In the genomic region with DNA sequence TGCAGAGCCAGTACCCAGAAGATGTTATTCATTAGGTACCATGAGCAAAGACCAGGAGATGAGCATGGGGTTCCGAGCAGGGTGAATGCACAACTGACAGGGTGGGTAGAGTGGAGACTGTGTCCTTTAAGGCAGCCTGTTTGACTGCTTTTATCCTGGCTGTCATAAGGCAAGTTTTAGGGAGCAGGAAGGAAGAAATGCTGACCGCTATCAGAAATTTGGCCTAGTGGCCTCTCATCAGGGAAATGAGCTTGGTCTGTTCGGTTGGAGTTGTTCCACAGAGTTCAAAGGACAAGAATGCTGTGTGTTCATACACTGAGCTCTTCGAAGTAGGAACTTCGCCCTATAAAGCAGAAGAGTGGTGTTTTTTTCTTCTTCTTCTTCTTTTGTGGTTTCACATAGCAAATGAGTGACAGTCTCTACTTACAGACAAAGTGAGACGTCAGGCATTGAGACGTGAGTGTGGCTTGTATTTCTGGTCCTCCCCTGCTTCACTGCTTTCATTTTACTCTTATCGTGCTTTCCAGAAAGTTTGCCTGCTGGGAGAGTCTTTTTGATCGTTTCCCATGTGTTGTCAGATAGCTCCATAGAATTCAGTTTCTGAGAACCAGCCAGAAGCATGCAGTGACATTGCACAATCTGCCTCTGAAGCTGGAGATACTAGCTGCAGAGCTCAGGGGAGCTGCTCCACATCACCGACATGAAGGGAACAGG, we compare ENCODE assay signal across 1 cellular context.
TF ChIP-seq lines count a peak whose summit lies in the region.

A gene with protein sequence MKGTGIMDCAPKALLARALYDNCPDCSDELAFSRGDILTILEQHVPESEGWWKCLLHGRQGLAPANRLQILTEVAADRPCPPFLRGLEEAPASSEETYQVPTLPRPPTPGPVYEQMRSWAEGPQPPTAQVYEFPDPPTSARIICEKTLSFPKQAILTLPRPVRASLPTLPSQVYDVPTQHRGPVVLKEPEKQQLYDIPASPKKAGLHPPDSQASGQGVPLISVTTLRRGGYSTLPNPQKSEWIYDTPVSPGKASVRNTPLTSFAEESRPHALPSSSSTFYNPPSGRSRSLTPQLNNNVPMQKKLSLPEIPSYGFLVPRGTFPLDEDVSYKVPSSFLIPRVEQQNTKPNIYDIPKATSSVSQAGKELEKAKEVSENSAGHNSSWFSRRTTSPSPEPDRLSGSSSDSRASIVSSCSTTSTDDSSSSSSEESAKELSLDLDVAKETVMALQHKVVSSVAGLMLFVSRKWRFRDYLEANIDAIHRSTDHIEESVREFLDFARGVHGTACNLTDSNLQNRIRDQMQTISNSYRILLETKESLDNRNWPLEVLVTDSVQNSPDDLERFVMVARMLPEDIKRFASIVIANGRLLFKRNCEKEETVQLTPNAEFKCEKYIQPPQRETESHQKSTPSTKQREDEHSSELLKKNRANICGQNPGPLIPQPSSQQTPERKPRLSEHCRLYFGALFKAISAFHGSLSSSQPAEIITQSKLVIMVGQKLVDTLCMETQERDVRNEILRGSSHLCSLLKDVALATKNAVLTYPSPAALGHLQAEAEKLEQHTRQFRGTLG (plus strand): TSS at position 502 of the 714 bp plus-strand sequence. CDS start 199 bp downstream, at position 701.

TF ChIP-seq in K562, 482 proteins besides CTCF, POLR2A, EP300 and RAD21 (continued from another document and continues in another):
- TF ChIP-seq, protein P1, sequence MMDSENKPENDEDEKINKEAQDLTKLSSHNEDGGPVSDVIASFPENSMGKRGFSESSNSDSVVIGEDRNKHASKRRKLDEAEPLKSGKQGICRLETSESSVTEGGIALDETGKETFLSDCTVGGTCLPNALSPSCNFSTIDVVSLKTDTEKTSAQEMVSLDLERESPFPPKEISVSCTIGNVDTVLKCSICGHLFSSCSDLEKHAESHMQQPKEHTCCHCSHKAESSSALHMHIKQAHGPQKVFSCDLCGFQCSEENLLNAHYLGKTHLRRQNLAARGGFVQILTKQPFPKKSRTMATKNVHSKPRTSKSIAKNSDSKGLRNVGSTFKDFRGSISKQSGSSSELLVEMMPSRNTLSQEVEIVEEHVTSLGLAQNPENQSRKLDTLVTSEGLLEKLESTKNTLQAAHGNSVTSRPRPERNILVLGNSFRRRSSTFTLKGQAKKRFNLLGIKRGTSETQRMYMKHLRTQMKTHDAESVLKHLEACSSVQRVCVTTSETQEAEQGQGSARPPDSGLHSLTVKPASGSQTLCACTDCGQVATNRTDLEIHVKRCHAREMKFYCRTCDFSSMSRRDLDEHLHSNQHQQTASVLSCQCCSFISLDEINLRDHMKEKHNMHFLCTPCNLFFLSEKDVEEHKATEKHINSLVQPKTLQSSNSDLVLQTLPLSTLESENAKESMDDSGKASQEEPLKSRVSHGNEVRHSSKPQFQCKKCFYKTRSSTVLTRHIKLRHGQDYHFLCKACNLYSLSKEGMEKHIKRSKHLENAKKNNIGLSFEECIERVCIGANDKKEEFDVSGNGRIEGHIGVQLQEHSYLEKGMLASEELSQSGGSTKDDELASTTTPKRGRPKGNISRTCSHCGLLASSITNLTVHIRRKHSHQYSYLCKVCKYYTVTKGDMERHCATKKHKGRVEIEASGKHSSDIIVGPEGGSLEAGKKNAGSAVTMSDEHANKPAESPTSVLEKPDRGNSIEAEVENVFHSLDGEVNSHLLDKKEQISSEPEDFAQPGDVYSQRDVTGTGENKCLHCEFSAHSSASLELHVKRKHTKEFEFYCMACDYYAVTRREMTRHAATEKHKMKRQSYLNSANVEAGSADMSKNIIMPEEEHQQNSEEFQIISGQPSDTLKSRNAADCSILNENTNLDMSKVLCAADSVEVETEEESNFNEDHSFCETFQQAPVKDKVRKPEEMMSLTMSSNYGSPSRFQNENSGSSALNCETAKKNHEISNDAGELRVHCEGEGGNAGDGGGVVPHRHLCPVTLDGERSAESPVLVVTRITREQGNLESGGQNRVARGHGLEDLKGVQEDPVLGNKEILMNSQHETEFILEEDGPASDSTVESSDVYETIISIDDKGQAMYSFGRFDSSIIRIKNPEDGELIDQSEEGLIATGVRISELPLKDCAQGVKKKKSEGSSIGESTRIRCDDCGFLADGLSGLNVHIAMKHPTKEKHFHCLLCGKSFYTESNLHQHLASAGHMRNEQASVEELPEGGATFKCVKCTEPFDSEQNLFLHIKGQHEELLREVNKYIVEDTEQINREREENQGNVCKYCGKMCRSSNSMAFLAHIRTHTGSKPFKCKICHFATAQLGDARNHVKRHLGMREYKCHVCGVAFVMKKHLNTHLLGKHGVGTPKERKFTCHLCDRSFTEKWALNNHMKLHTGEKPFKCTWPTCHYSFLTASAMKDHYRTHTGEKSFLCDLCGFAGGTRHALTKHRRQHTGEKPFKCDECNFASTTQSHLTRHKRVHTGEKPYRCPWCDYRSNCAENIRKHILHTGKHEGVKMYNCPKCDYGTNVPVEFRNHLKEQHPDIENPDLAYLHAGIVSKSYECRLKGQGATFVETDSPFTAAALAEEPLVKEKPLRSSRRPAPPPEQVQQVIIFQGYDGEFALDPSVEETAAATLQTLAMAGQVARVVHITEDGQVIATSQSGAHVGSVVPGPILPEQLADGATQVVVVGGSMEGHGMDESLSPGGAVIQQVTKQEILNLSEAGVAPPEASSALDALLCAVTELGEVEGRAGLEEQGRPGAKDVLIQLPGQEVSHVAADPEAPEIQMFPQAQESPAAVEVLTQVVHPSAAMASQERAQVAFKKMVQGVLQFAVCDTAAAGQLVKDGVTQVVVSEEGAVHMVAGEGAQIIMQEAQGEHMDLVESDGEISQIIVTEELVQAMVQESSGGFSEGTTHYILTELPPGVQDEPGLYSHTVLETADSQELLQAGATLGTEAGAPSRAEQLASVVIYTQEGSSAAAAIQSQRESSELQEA (IDR thresholded peaks at IDR 0.05; ENCODE audit: low read depth): no peak
- TF ChIP-seq, protein P2, sequence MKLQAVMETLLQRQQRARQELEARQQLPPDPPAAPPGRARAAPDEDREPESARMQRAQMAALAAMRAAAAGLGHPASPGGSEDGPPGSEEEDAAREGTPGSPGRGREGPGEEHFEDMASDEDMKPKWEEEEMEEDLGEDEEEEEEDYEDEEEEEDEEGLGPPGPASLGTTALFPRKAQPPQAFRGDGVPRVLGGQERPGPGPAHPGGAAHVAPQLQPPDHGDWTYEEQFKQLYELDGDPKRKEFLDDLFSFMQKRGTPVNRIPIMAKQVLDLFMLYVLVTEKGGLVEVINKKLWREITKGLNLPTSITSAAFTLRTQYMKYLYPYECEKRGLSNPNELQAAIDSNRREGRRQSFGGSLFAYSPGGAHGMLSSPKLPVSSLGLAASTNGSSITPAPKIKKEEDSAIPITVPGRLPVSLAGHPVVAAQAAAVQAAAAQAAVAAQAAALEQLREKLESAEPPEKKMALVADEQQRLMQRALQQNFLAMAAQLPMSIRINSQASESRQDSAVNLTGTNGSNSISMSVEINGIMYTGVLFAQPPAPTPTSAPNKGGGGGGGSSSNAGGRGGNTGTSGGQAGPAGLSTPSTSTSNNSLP (IDR thresholded peaks at IDR 0.05; ENCODE audit: borderline replicate concordance, low read depth, low read length): peak; percentile 73; the same call in 1 of the 2 replicates
- TF ChIP-seq BCL6 (CRISPR knock-in tag; IDR thresholded peaks at IDR 0.05): no peak
- peak; percentile 96 for TF ChIP-seq GATA2 (CRISPR knock-in tag; IDR thresholded peaks at IDR 0.05)
- peak; percentile 71 for TF ChIP-seq NR2C1 (IDR thresholded peaks at IDR 0.05)
- TF ChIP-seq NR2C1 (tag; IDR thresholded peaks at IDR 0.05): peak; percentile 75
- TF ChIP-seq NR1H2 (CRISPR knock-in tag; IDR thresholded peaks at IDR 0.05): no peak
- TF ChIP-seq U2AF1 (optimal IDR thresholded peaks at IDR 0.05; ENCODE audit: low read depth, low read length): no peak
- TF ChIP-seq ZNF589 (CRISPR knock-in tag; IDR thresholded peaks at IDR 0.05; ENCODE audit: low read depth): peak; percentile 77
- TF ChIP-seq HDGF (IDR thresholded peaks at IDR 0.05): no peak
- TF ChIP-seq PTBP1 (IDR thresholded peaks at IDR 0.05; ENCODE audit: low read depth, low read length): 0 out of 2 replicates have a peak, but pooled peaks have one; percentile 45
- TF ChIP-seq TCFL5 (CRISPR knock-in tag; conservative IDR thresholded peaks at IDR 0.05): no peak
- TF ChIP-seq RBFOX2 (IDR thresholded peaks at IDR 0.05; ENCODE audit: low read depth, low read length): no peak
- TF ChIP-seq SMARCE1 (IDR thresholded peaks at IDR 0.05): peak; percentile 96
- TF ChIP-seq, protein P3, sequence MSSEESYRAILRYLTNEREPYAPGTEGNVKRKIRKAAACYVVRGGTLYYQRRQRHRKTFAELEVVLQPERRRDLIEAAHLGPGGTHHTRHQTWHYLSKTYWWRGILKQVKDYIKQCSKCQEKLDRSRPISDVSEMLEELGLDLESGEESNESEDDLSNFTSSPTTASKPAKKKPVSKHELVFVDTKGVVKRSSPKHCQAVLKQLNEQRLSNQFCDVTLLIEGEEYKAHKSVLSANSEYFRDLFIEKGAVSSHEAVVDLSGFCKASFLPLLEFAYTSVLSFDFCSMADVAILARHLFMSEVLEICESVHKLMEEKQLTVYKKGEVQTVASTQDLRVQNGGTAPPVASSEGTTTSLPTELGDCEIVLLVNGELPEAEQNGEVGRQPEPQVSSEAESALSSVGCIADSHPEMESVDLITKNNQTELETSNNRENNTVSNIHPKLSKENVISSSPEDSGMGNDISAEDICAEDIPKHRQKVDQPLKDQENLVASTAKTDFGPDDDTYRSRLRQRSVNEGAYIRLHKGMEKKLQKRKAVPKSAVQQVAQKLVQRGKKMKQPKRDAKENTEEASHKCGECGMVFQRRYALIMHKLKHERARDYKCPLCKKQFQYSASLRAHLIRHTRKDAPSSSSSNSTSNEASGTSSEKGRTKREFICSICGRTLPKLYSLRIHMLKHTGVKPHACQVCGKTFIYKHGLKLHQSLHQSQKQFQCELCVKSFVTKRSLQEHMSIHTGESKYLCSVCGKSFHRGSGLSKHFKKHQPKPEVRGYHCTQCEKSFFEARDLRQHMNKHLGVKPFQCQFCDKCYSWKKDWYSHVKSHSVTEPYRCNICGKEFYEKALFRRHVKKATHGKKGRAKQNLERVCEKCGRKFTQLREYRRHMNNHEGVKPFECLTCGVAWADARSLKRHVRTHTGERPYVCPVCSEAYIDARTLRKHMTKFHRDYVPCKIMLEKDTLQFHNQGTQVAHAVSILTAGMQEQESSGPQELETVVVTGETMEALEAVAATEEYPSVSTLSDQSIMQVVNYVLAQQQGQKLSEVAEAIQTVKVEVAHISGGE (CRISPR knock-in tag; IDR thresholded peaks at IDR 0.05): peak in 1 of 3 experiments; percentile 83; a peak in 2 of 6 replicates
- TF ChIP-seq, protein P4, sequence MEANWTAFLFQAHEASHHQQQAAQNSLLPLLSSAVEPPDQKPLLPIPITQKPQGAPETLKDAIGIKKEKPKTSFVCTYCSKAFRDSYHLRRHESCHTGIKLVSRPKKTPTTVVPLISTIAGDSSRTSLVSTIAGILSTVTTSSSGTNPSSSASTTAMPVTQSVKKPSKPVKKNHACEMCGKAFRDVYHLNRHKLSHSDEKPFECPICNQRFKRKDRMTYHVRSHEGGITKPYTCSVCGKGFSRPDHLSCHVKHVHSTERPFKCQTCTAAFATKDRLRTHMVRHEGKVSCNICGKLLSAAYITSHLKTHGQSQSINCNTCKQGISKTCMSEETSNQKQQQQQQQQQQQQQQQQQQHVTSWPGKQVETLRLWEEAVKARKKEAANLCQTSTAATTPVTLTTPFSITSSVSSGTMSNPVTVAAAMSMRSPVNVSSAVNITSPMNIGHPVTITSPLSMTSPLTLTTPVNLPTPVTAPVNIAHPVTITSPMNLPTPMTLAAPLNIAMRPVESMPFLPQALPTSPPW (CRISPR knock-in tag; IDR thresholded peaks at IDR 0.05): peak; percentile 48; the same call in 1 of the 2 replicates
- TF ChIP-seq, protein P5, sequence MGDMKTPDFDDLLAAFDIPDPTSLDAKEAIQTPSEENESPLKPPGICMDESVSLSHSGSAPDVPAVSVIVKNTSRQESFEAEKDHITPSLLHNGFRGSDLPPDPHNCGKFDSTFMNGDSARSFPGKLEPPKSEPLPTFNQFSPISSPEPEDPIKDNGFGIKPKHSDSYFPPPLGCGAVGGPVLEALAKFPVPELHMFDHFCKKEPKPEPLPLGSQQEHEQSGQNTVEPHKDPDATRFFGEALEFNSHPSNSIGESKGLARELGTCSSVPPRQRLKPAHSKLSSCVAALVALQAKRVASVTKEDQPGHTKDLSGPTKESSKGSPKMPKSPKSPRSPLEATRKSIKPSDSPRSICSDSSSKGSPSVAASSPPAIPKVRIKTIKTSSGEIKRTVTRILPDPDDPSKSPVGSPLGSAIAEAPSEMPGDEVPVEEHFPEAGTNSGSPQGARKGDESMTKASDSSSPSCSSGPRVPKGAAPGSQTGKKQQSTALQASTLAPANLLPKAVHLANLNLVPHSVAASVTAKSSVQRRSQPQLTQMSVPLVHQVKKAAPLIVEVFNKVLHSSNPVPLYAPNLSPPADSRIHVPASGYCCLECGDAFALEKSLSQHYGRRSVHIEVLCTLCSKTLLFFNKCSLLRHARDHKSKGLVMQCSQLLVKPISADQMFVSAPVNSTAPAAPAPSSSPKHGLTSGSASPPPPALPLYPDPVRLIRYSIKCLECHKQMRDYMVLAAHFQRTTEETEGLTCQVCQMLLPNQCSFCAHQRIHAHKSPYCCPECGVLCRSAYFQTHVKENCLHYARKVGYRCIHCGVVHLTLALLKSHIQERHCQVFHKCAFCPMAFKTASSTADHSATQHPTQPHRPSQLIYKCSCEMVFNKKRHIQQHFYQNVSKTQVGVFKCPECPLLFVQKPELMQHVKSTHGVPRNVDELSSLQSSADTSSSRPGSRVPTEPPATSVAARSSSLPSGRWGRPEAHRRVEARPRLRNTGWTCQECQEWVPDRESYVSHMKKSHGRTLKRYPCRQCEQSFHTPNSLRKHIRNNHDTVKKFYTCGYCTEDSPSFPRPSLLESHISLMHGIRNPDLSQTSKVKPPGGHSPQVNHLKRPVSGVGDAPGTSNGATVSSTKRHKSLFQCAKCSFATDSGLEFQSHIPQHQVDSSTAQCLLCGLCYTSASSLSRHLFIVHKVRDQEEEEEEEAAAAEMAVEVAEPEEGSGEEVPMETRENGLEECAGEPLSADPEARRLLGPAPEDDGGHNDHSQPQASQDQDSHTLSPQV (IDR thresholded peaks at IDR 0.05): peak; percentile 67; the same call in 1 of the 2 replicates
- TF ChIP-seq HNRNPUL1 (IDR thresholded peaks at IDR 0.05; ENCODE audit: low read length): 0 out of 2 replicates have a peak, but pooled peaks have one; percentile 38
- no peak for TF ChIP-seq ZNF354B (CRISPR knock-in tag; IDR thresholded peaks at IDR 0.05)
- no peak for TF ChIP-seq ZNF561 (CRISPR knock-in tag; conservative IDR thresholded peaks at IDR 0.05)
- TF ChIP-seq ZC3H11A (IDR thresholded peaks at IDR 0.05; ENCODE audit: low read depth, low read length): no peak
- TF ChIP-seq CREB1 (IDR thresholded peaks at IDR 0.05): peak; percentile 78
- peak; percentile 55; the same call in 1 of the 2 replicates for TF ChIP-seq CREB1 (CRISPR knock-in tag; IDR thresholded peaks at IDR 0.05)
- no peak for TF ChIP-seq ZNF324 (CRISPR knock-in tag; IDR thresholded peaks at IDR 0.05)
- TF ChIP-seq RCOR1 (IDR thresholded peaks at IDR 0.05; ENCODE audit: borderline replicate concordance in 1 of 2, low read depth in 2 of 2, low read length in 2 of 2): peak; percentile 86 to 96; a peak in 3 of 4 replicates
- TF ChIP-seq, protein P6, sequence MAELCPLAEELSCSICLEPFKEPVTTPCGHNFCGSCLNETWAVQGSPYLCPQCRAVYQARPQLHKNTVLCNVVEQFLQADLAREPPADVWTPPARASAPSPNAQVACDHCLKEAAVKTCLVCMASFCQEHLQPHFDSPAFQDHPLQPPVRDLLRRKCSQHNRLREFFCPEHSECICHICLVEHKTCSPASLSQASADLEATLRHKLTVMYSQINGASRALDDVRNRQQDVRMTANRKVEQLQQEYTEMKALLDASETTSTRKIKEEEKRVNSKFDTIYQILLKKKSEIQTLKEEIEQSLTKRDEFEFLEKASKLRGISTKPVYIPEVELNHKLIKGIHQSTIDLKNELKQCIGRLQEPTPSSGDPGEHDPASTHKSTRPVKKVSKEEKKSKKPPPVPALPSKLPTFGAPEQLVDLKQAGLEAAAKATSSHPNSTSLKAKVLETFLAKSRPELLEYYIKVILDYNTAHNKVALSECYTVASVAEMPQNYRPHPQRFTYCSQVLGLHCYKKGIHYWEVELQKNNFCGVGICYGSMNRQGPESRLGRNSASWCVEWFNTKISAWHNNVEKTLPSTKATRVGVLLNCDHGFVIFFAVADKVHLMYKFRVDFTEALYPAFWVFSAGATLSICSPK (IDR thresholded peaks at IDR 0.05; ENCODE audit: borderline replicate concordance): no peak
- no peak for TF ChIP-seq ZNF507 (tag; conservative IDR thresholded peaks at IDR 0.05)
